21 cellular contexts compared by ENCODE assay signal in the genomic region with DNA sequence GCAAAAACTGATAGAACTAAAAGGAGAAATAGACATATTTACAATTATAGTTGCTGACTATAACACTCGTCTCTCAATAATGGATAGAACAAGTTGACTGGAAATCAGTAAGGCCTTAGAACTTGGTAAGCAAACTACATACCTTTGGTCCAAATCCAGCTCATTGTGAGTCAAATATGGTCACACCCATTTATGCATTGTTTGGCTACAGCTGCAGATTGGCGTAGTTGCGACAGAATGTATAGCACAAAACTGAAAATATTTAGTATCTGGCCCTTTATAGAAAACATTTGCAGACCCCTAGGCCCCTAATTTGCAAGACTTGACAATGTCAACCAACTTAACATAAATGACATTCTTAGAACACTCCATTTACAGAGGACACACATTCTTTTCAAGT.
"Had no signal": no experiment of that assay in that cellular context is flagged by ENCODE, and none has a peak within 500 bp of the region (broad histone marks: within the 10 kb centered on the region; RNA-seq: fewer than 3 reads in every experiment).

No MANE protein-coding gene starts in this region.

- H3K27me3 ChIP-seq: cardiac muscle cell, gastroesophageal sphincter, upper lobe of right lung had no signal

- H3K36me3 Mint-ChIP-seq: activated naive CD8-positive, alpha-beta T cell treated with anti-CD3 and anti-CD28 coated beads for 36 hours had no signal

- H3K27me3 Mint-ChIP-seq: activated naive CD8-positive, alpha-beta T cell treated with anti-CD3 and anti-CD28 coated beads for 36 hours had no signal

- H3K9ac ChIP-seq: parathyroid adenoma had no signal

- H3K27ac ChIP-seq: cardiac muscle cell, gastroesophageal sphincter, heart left ventricle, parathyroid adenoma, upper lobe of right lung, WERI-Rb-1 had no signal

- H3K9me3 ChIP-seq: gastroesophageal sphincter, heart left ventricle, upper lobe of right lung had no signal

- ATAC-seq: activated CD8-positive, alpha-beta T cell treated with anti-CD3 and anti-CD28 coated beads, Interleukin-2, amount 10 ng/mL, durations not matched to agents 7 days and 5 days; gastroesophageal sphincter; heart left ventricle; left colon; right cardiac atrium; upper lobe of right lung had no signal

- DNase-seq: activated CD4-positive, alpha-beta T cell treated with anti-CD3 and anti-CD28 coated beads, Interleukin-2, amount 10 ng/mL, durations not matched to agents 7 days and 5 days; activated CD4-positive, CD25-positive, alpha-beta regulatory T cell treated with anti-CD3 and anti-CD28 coated beads, Interleukin-2, amount 50 U/mL, for 72 hours; activated CD8-positive, alpha-beta T cell treated with anti-CD3 and anti-CD28 coated beads, Interleukin-2, amount 10 ng/mL, durations not matched to agents 7 days and 5 days; activated naive CD4-positive, alpha-beta T cell; activated naive CD8-positive, alpha-beta T cell treated with anti-CD3 and anti-CD28 coated beads for 36 hours; amniotic stem cell; cortex of kidney; endodermal cell; heart left ventricle; islet precursor cell; left colon; mesenchymal stem cell; nephron progenitor cell; right cardiac atrium; stimulated activated CD4-positive, alpha-beta T cell treated with anti-CD3 and anti-CD28 coated beads, Interleukin-4, amount 100 ng/mL, for 24 hours; stimulated activated naive CD4-positive, alpha-beta T cell treated with Interleukin-2 at 50 U/mL for 16 hours; upper lobe of right lung; WERI-Rb-1 had no signal

- H3K36me3 ChIP-seq: cardiac muscle cell, gastroesophageal sphincter, heart left ventricle, upper lobe of right lung, WERI-Rb-1 had no signal

- H3K27ac Mint-ChIP-seq: activated CD4-positive, alpha-beta T cell treated with anti-CD3 and anti-CD28 coated beads, Interleukin-2, amount 10 ng/mL, durations not matched to agents 7 days and 5 days; activated CD8-positive, alpha-beta T cell treated with anti-CD3 and anti-CD28 coated beads, Interleukin-2, amount 10 ng/mL, durations not matched to agents 7 days and 5 days; activated naive CD8-positive, alpha-beta T cell treated with anti-CD3 and anti-CD28 coated beads for 36 hours; endodermal cell; nephron progenitor cell had no signal

- H3K4me1 Mint-ChIP-seq: activated CD4-positive, alpha-beta T cell treated with anti-CD3 and anti-CD28 coated beads, Interleukin-2, amount 10 ng/mL, durations not matched to agents 7 days and 5 days had no signal

- H3K4me3 ChIP-seq: cardiac muscle cell, gastroesophageal sphincter, heart left ventricle, upper lobe of right lung had no signal

- H3K4me3 Mint-ChIP-seq: activated CD4-positive, alpha-beta T cell treated with anti-CD3 and anti-CD28 coated beads, Interleukin-2, amount 10 ng/mL, durations not matched to agents 7 days and 5 days; activated CD8-positive, alpha-beta T cell treated with anti-CD3 and anti-CD28 coated beads, Interleukin-2, amount 10 ng/mL, durations not matched to agents 7 days and 5 days; activated naive CD8-positive, alpha-beta T cell treated with anti-CD3 and anti-CD28 coated beads for 36 hours; endodermal cell; nephron progenitor cell had no signal

- H3K4me1 ChIP-seq: parathyroid adenoma had no signal

- H2AFZ ChIP-seq: parathyroid adenoma had no signal

- H3K9me3 Mint-ChIP-seq: activated CD4-positive, alpha-beta T cell treated with anti-CD3 and anti-CD28 coated beads, Interleukin-2, amount 10 ng/mL, durations not matched to agents 7 days and 5 days; endodermal cell; nephron progenitor cell had no signal

- H3K79me2 ChIP-seq: parathyroid adenoma had no signal
